Comparison of ENCODE assay signal across 11 cellular contexts in the genomic region with DNA sequence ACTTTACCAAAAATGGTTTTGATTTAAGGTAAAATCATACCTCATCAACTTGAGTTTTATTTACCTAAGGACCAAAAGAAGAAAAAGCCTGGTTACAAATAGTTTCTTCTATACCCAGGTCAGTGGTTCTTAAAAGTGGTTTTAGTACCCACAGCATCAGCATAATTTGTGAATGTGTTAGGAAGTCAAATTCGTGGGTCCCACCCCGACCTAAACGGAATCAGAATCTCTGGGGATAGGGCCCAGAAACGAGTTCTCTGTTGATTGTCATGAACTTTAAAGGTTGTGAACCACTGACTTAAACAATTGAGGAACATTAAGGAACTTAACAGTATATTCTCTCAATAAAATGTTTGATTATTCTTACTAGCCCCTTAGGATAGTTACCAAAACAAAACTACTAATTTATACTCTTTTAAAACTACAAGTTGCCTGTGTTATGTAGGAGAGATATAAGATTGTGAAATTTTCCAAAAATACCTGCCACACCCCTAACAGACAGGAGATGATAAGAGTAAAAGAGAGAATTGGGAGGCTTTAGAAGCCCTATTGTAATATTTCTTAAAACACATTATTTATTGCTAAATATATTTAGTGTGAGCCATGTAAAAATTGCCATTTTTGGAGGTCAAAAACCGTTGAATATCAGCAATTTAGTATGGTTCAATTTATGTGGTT. TPM values are rescaled to one million over a fixed set of nuclear protein-coding genes. Genes with fewer than 3 reads are reported as not detected.
DNase-seq lines count a peak whose midpoint lies in the region; ATAC-seq, FAIRE-seq and TF ChIP-seq lines count a peak whose summit lies in the region.
"Had no signal": no experiment of that assay in that cellular context is flagged by ENCODE, and none has a peak within 500 bp of the region (broad histone marks: within the 10 kb centered on the region; RNA-seq: fewer than 3 reads in every experiment).

No MANE protein-coding gene starts in this region.

- WGBS in heart left ventricle, 4 donors: 59 to 66% (median 59%) methylated on average over 5 of the region's 5 CpGs
- WGBS in H1 (ENCODE audit: extremely low coverage in 1 of 2, insufficient coverage in 1 of 2, insufficient read length in 1 of 2, insufficient replicate concordance in 2 of 2, low coverage in 1 of 2, low lambda C conversion rate in 2 of 2, missing lambda C conversion rate in 1 of 2), 2 experiments: 56% methylated on average over 5 of the region's 5 CpGs; no CpG with 5 or more reads in 1 of the 2 experiments
- 49% methylated on average over 5 of the region's 5 CpGs for WGBS in urinary bladder

- peaks cover 0 to 24% (median 9%) of the 10 kb centered on the region in 12 donors for H3K4me1 ChIP-seq in heart left ventricle
- peaks cover 4 to 14% (median 12%) of the 10 kb centered on the region in 4 experiments; a peak in 5 of 7 replicates for H3K4me1 ChIP-seq in H1 (replicated peaks in 1 of 4; ENCODE audit: control insufficient read depth in 3 of 4, insufficient read depth in 4 of 4, low read length in 3 of 4)
- peaks cover 11% of the 10 kb centered on the region for H3K4me1 ChIP-seq in mucosa of stomach (ENCODE audit: control insufficient read depth, insufficient read depth, low read length)
- peaks cover 1% of the 10 kb centered on the region for H3K4me1 ChIP-seq in urinary bladder (ENCODE audit: insufficient read depth)

- intact Hi-C loops in heart left ventricle (cut with DNase I) (loop anchor here in 2 of 10 donors (1.0 to 2.0 kb wide), 2 partner anchors 24 kb away; a partner anchor contains a TSS), left cardiac atrium (cut with DNase I) (no loop called here)

- no peaks in the 10 kb centered on the region for H4K20me1 ChIP-seq in H1 (replicated peaks in 1 of 2; ENCODE audit: control insufficient read depth in 1 of 2, insufficient read depth in 2 of 2, low read length in 2 of 2)

- no peaks in the 10 kb centered on the region for H3K9me3 ChIP-seq in heart left ventricle
- H3K9me3 ChIP-seq in H1 (ENCODE audit: insufficient read depth in 2 of 2, low read depth in 1 of 2, low read length in 1 of 2): no peaks in the 10 kb centered on the region
- H3K9me3 ChIP-seq in mucosa of stomach (ENCODE audit: control insufficient read depth, low read length): no peaks in the 10 kb centered on the region

- H3K23ac ChIP-seq in H1 (ENCODE audit: insufficient read length): no peak overlapping the region

- no peak for TF ChIP-seq RAD21 in H1 (IDR thresholded peaks at IDR 0.05 in 1 of 2, conservative IDR thresholded peaks at IDR 0.05 in 1 of 2; ENCODE audit: low read depth in 2 of 2, low read length in 2 of 2)

- H2BK15ac ChIP-seq in H1 (ENCODE audit: low read length): no peak overlapping the region

- H2AFZ ChIP-seq in H1 (ENCODE audit: low read length): peak overlapping the region; percentile 0; the same call in 1 of the 2 replicates

- H3K9ac ChIP-seq in H1 (replicated peaks in 1 of 4; ENCODE audit: extremely low read depth in 1 of 4, low read depth in 3 of 4, low read length in 3 of 4) (peak overlapping the region in 3 of 4 experiments; percentile 90 to 96 (median 95); a peak in 3 of 7 replicates), mucosa of stomach (ENCODE audit: low read length) (peak overlapping the region; percentile 86)

- H2BK120ac ChIP-seq in H1 (replicated peaks; ENCODE audit: low read depth, low read length): peak overlapping the region; percentile 47

- CTCF ChIA-PET in H1 (lab: Charles Lee; ENCODE audit: partially characterized antibody): interaction anchor here (0.7 to 1.6 kb wide), 2 partner anchors 23 to 24 kb away, joined by 3 to 5 read pairs; no protein-coding TSS in a partner anchor

- no peak overlapping the region for H4K8ac ChIP-seq in H1 (ENCODE audit: extremely low read depth, insufficient read depth, low read length)

- H3K4ac ChIP-seq in H1 (replicated peaks; ENCODE audit: insufficient read length, low read depth, low read length): no peak overlapping the region

- no peak overlapping the region for H4K91ac ChIP-seq in H1 (replicated peaks; ENCODE audit: insufficient read length, low read length)

- no peak overlapping the region for H4K5ac ChIP-seq in H1 (ENCODE audit: insufficient read length, low read depth, low read length)

- no peak overlapping the region for H3K18ac ChIP-seq in H1 (ENCODE audit: extremely low read depth, low read length)

- no peak overlapping the region for H2AK5ac ChIP-seq in H1 (ENCODE audit: low read depth, low read length)

- H3K23me2 ChIP-seq in H1 (ENCODE audit: low read depth, low read length): peaks cover 3% of the 10 kb centered on the region

- H3K36me3 ChIP-seq in heart left ventricle: no peaks in the 10 kb centered on the region
- H3K36me3 ChIP-seq in H1 (ENCODE audit: control insufficient read depth in 2 of 4, insufficient read depth in 4 of 4, low read length in 3 of 4): no peaks in the 10 kb centered on the region
- H3K36me3 ChIP-seq in mucosa of stomach (ENCODE audit: control insufficient read depth, insufficient read depth, low read length): no peaks in the 10 kb centered on the region
- no peaks in the 10 kb centered on the region for H3K36me3 ChIP-seq in urinary bladder (ENCODE audit: insufficient read depth)

- TF ChIP-seq POLR2A in heart left ventricle (IDR thresholded peaks at IDR 0.05) (no peak), H1 (IDR thresholded peaks at IDR 0.05; ENCODE audit: control extremely low read depth in 1 of 2, low read depth in 2 of 2, low read length in 2 of 2) (no peak)

- H3K56ac ChIP-seq in H1 (replicated peaks; ENCODE audit: insufficient read length, low read depth, low read length): no peak overlapping the region

- ATAC-seq in heart left ventricle (no peak), left cardiac atrium (no peak), HG02571 (IDR thresholded peaks at IDR 0.05; ENCODE audit: unreplicated experiment) (no peak)
- ATAC-seq: effector memory CD8-positive, alpha-beta T cell had no signal

- peaks cover 0 to 9% (median 0%) of the 10 kb centered on the region in 9 donors for H3K27me3 ChIP-seq in heart left ventricle
- H3K27me3 ChIP-seq in H1 (replicated peaks in 1 of 4; ENCODE audit: control insufficient read depth in 3 of 4, extremely low read depth in 1 of 4, insufficient read depth in 3 of 4, low read length in 3 of 4): no peaks in the 10 kb centered on the region
- H3K27me3 ChIP-seq in mucosa of stomach (ENCODE audit: control insufficient read depth, insufficient read depth, low read length): no peaks in the 10 kb centered on the region

- TF ChIP-seq CTCF in heart left ventricle (IDR thresholded peaks at IDR 0.05): no peak
- no peak for TF ChIP-seq CTCF in H1 (IDR thresholded peaks at IDR 0.05; ENCODE audit: control extremely low read depth in 1 of 3, insufficient read depth in 1 of 3, low read depth in 1 of 3, low read length in 3 of 3)

- no peak overlapping the region for H2BK5ac ChIP-seq in H1 (ENCODE audit: low read depth, low read length)

- H3K4me2 ChIP-seq in H1 (ENCODE audit: insufficient read depth in 1 of 2, low read depth in 2 of 2, low read length in 2 of 2): peak overlapping the region; percentile 79 to 90

- no peak for DNase-seq in heart left ventricle
- DNase-seq in left cardiac atrium: no peak
- DNase-seq in H1 (ENCODE audit: low read depth in 1 of 2, low spot score in 2 of 2): no peak
- no peak for DNase-seq in iPS-NIHi11 (ENCODE audit: low spot score)
- DNase-seq in activated T-cell treated with anti-CD3 and anti-CD28 coated beads, Interleukin-2, amount 50 U/mL, for 48 hours: no peak
- DNase-seq: effector memory CD8-positive, alpha-beta T cell; stimulated activated naive CD4-positive, alpha-beta T cell treated with Interleukin-2 at 50 U/mL for 16 hours had no signal

- H3K14ac ChIP-seq in H1 (ENCODE audit: insufficient read length): no peak overlapping the region

- FAIRE-seq in H1 (lab: Jason Lieb, UNC): no peak

- H2BK12ac ChIP-seq in H1 (ENCODE audit: low read depth, low read length): no peak overlapping the region

- H3K27ac ChIP-seq in heart left ventricle (peak overlapping the region in 3 of 12 donors; percentile 83 to 95 (median 86)), H1 (ENCODE audit: low read depth, low read length) (no peak overlapping the region), urinary bladder (ENCODE audit: low read depth) (no peak overlapping the region)

- no peak overlapping the region for H2BK20ac ChIP-seq in H1 (ENCODE audit: low read length)

- no peak for TF ChIP-seq EP300 in H1 (IDR thresholded peaks at IDR 0.05; ENCODE audit: borderline replicate concordance in 1 of 2, low read depth in 2 of 2, low read length in 2 of 2)

- H3K79me1 ChIP-seq in H1 (ENCODE audit: low read depth, low read length): no peaks in the 10 kb centered on the region

- no peaks in the 10 kb centered on the region; a peak in 1 of 4 replicates for H3K79me2 ChIP-seq in H1 (ENCODE audit: control insufficient read depth in 1 of 2, insufficient read depth in 2 of 2, low read length in 2 of 2)

- peak overlapping the region in 11 of 12 donors; percentile 58 to 83 (median 70) for H3K4me3 ChIP-seq in heart left ventricle
- H3K4me3 ChIP-seq in H1 (ENCODE audit: extremely low read depth in 1 of 4, insufficient read depth in 2 of 4, low read depth in 3 of 4, low read length in 4 of 4): peak overlapping the region; percentile 79 to 89 (median 84)
- H3K4me3 ChIP-seq in mucosa of stomach (ENCODE audit: low read length): peak overlapping the region; percentile 92
- peak overlapping the region; percentile 57 for H3K4me3 ChIP-seq in urinary bladder (ENCODE audit: low read depth, low read length)

- POLR2A ChIA-PET in H1 (lab: Charles Lee; ENCODE audit: partially characterized antibody): interaction anchor here (1.0 to 2.6 kb wide), 5 partner anchors 8 to 405 kb away, joined by 3 to 10 read pairs (median 6); no protein-coding TSS in a partner anchor

RNA-seq across cellular contexts. Expression of a gene that starts 0.7 kb away (rescaled TPM):
- 1 to 10 TPM in 2 of 9 donors, under 1 TPM in 6, not detected in 1; 0.12 to 1.6 (median 0.24) TPM for total RNA-seq in heart left ventricle
- under 1 TPM; 0.23 to 0.24 TPM for polyA plus RNA-seq in heart left ventricle
- total RNA-seq in left cardiac atrium: under 1 TPM; 0.73 to 0.77 TPM
- total RNA-seq in H1 (2021; fragmentation: NEBNext Ultra II Directional; extraction: Animal tissue kit (Norgen Biotek cat#: 25700)): 6.9 and 8.7 TPM in 2 replicates
- polyA plus RNA-seq in H1 (2011; rRNA removed): 1.9 and 15.7 TPM in 2 replicates
- 4.0 TPM for polyA plus RNA-seq in H1 (2011; cell fraction: cytosol; rRNA removed)
- 5.0 TPM for polyA plus RNA-seq in H1 (2011; cell fraction: nucleus; rRNA removed)
- 7.2 to 10.4 TPM (median 8.7 TPM) in 4 replicates for polyA plus RNA-seq in H1 (2012, experiment 1 of 2)
- polyA plus RNA-seq in H1 (2012, experiment 2 of 2): 1.1 TPM
- 3.3 TPM for polyA plus RNA-seq in H1 (2013, experiment 1 of 2)
- 3.1 TPM for polyA plus RNA-seq in H1 (2013, experiment 2 of 2)
- polyA minus RNA-seq in H1 (2011; rRNA and poly(A)+ RNA removed): 6.5 and 6.6 TPM in 2 replicates
- 2.9 TPM for polyA minus RNA-seq in H1 (2011; cell fraction: cytosol; rRNA and poly(A)+ RNA removed)
- polyA minus RNA-seq in H1 (2011; cell fraction: nucleus; rRNA and poly(A)+ RNA removed): 15.9 TPM
- 1.8 TPM for total RNA-seq in urinary bladder
- polyA plus RNA-seq in urinary bladder: 0.72 TPM
- polyA plus RNA-seq: CD14-positive monocyte had no signal

RNA-seq across cellular contexts. Expression of a gene that starts 24.7 kb away (rescaled TPM):
- total RNA-seq in heart left ventricle (1 to 10 TPM; 2.9 to 7.3 (median 5.3) TPM), left cardiac atrium (10 to 100 TPM in 1 of 2 donors, 1 to 10 TPM in 1; 9.0 to 11.7 TPM), urinary bladder (48.4 TPM)
- polyA plus RNA-seq in heart left ventricle (1 to 10 TPM in 1 of 2 donors, under 1 TPM in 1; 0.99 to 2.6 TPM), H1 (2011; rRNA removed) (1.3 and 2.8 TPM in 2 replicates), urinary bladder (5.6 TPM)
- total RNA-seq in H1 (2021; fragmentation: NEBNext Ultra II Directional; extraction: Animal tissue kit (Norgen Biotek cat#: 25700)): 18.6 and 23.9 TPM in 2 replicates
- 4.0 TPM for polyA plus RNA-seq in H1 (2011; cell fraction: cytosol; rRNA removed)
- polyA plus RNA-seq in H1 (2011; cell fraction: nucleus; rRNA removed): 4.4 TPM
- polyA plus RNA-seq in H1 (2012, experiment 1 of 2): 5.9 to 11.9 TPM (median 7.1 TPM) in 4 replicates
- polyA plus RNA-seq in H1 (2012, experiment 2 of 2): 1.3 TPM
- 11.9 TPM for polyA plus RNA-seq in H1 (2013, experiment 1 of 2)
- polyA plus RNA-seq in H1 (2013, experiment 2 of 2): 13.1 TPM
- polyA minus RNA-seq in H1 (2011; rRNA and poly(A)+ RNA removed): 12.2 and 19.1 TPM in 2 replicates
- 17.6 TPM for polyA minus RNA-seq in H1 (2011; cell fraction: cytosol; rRNA and poly(A)+ RNA removed)
- polyA minus RNA-seq in H1 (2011; cell fraction: nucleus; rRNA and poly(A)+ RNA removed): 71.4 TPM
- polyA plus RNA-seq: CD14-positive monocyte had no signal
